In genomic region chr2:172465417-172466334, GRCh38 we compare ENCODE assay signal across 9 cellular contexts. TPM values are rescaled to one million over a fixed set of nuclear protein-coding genes. Genes with fewer than 3 reads are reported as not detected.
DNase-seq lines count a peak whose midpoint lies in the region; ATAC-seq, FAIRE-seq and TF ChIP-seq lines count a peak whose summit lies in the region.
"Had no signal": no experiment of that assay in that cellular context is flagged by ENCODE, and none has a peak within 500 bp of the region (broad histone marks: within the 10 kb centered on the region; RNA-seq: fewer than 3 reads in every experiment).

No MANE protein-coding gene starts in this region.

- no peak overlapping the region for H4K8ac ChIP-seq in H1 (ENCODE audit: extremely low read depth, insufficient read depth, low read length)

- no peak for ATAC-seq in activated CD8-positive, alpha-beta T cell treated with anti-CD3 and anti-CD28 coated beads, Interleukin-2, amount 10 ng/mL, durations not matched to agents 7 days and 5 days
- peak; percentile 61 for ATAC-seq in mucosa of descending colon

- H2BK5ac ChIP-seq in H1 (ENCODE audit: low read depth, low read length): no peak overlapping the region

- TF ChIP-seq RAD21 in H1 (IDR thresholded peaks at IDR 0.05 in 1 of 2, conservative IDR thresholded peaks at IDR 0.05 in 1 of 2; ENCODE audit: low read depth in 2 of 2, low read length in 2 of 2): peak; percentile 93 to 94

- H3K14ac ChIP-seq in H1 (ENCODE audit: insufficient read length): no peak overlapping the region

- intact Hi-C loops in mucosa of descending colon (cut with DNase I, micrococcal nuclease): loop anchor here in 1 of 2 donors (5.0 kb wide), 1 partner anchor 293 kb away; no protein-coding TSS in a partner anchor

- TF ChIP-seq CTCF in HL-60 (IDR thresholded peaks at IDR 0.05; ENCODE audit: insufficient read depth, low read length): peak; percentile 82
- TF ChIP-seq CTCF in H1 (IDR thresholded peaks at IDR 0.05; ENCODE audit: control extremely low read depth in 1 of 3, insufficient read depth in 1 of 3, low read depth in 1 of 3, low read length in 3 of 3): peak; percentile 30 to 86 (median 67)
- TF ChIP-seq CTCF in mucosa of descending colon (IDR thresholded peaks at IDR 0.05): peak; percentile 65

- peak overlapping the region; percentile 19; the same call in 1 of the 2 replicates for H3K27ac ChIP-seq in HL-60 (replicated peaks)
- no peak overlapping the region for H3K27ac ChIP-seq in H1 (ENCODE audit: low read depth, low read length)

- no peak overlapping the region for H2AFZ ChIP-seq in H1 (ENCODE audit: low read length)

- TF ChIP-seq POLR2A in H1 (IDR thresholded peaks at IDR 0.05; ENCODE audit: control extremely low read depth in 1 of 2, low read depth in 2 of 2, low read length in 2 of 2): no peak

- peaks cover 9% of the 10 kb centered on the region; the same call in 1 of the 2 replicates for H3K79me1 ChIP-seq in H1 (ENCODE audit: low read depth, low read length)

- H3K36me3 ChIP-seq in H1 (ENCODE audit: control insufficient read depth in 2 of 4, insufficient read depth in 4 of 4, low read length in 3 of 4): peaks cover 0 to 28% (median 11%) of the 10 kb centered on the region in 4 experiments; a peak in 4 of 8 replicates
- no peaks in the 10 kb centered on the region for H3K36me3 ChIP-seq in mucosa of descending colon (ENCODE audit: low read depth)

- H3K4me3 Mint-ChIP-seq in activated CD8-positive, alpha-beta T cell treated with anti-CD3 and anti-CD28 coated beads, Interleukin-2, amount 10 ng/mL, durations not matched to agents 7 days and 5 days: no peak overlapping the region

- H2BK20ac ChIP-seq in H1 (ENCODE audit: low read length): no peak overlapping the region

- H3K9me3 ChIP-seq in H1 (ENCODE audit: insufficient read depth in 2 of 2, low read depth in 1 of 2, low read length in 1 of 2): no peaks in the 10 kb centered on the region
- H3K9me3 ChIP-seq in mucosa of descending colon: no peaks in the 10 kb centered on the region

- H2BK15ac ChIP-seq in H1 (ENCODE audit: low read length): peak overlapping the region; percentile 94; the same call in 1 of the 2 replicates

- no peaks in the 10 kb centered on the region for H3K23me2 ChIP-seq in H1 (ENCODE audit: low read depth, low read length)

- no peaks in the 10 kb centered on the region for H3K27me3 Mint-ChIP-seq in activated CD8-positive, alpha-beta T cell treated with anti-CD3 and anti-CD28 coated beads, Interleukin-2, amount 10 ng/mL, durations not matched to agents 7 days and 5 days (ENCODE audit: low read depth)

- no peak overlapping the region for H2BK120ac ChIP-seq in H1 (replicated peaks; ENCODE audit: low read depth, low read length)

- TF ChIP-seq EP300 in H1 (IDR thresholded peaks at IDR 0.05; ENCODE audit: borderline replicate concordance in 1 of 2, low read depth in 2 of 2, low read length in 2 of 2): no peak

- H3K4ac ChIP-seq in H1 (replicated peaks; ENCODE audit: insufficient read length, low read depth, low read length): no peak overlapping the region

- no peak overlapping the region for H3K23ac ChIP-seq in H1 (ENCODE audit: insufficient read length)

- H3K18ac ChIP-seq in H1 (ENCODE audit: extremely low read depth, low read length): no peak overlapping the region

- peak; percentile 73 for DNase-seq in DMS153 (lab: John Stamatoyannopoulos, UW)
- DNase-seq in HL-60 (ENCODE audit: low read depth in 1 of 2, low spot score in 1 of 2): peak; percentile 54 to 78
- DNase-seq in NOMO-1 (lab: John Stamatoyannopoulos, UW; ENCODE audit: unreplicated experiment in 2 of 2): peak; percentile 44 to 73
- DNase-seq in activated CD8-positive, alpha-beta T cell treated with anti-CD3 and anti-CD28 coated beads, Interleukin-2, amount 10 ng/mL, durations not matched to agents 7 days and 5 days: peak; percentile 84
- DNase-seq in H1 (ENCODE audit: low read depth in 1 of 2, low spot score in 2 of 2): peak in 1 of 2 experiments; percentile 73
- peak; percentile 64 to 91 (median 67) for DNase-seq in mucosa of descending colon
- peak; percentile 43 for DNase-seq in stimulated activated CD8-positive, alpha-beta memory T cell treated with anti-CD3 and anti-CD28 coated beads, Interleukin-4, amount 100 ng/mL, for 24 hours (ENCODE audit: low read depth)
- DNase-seq in epidermal melanocyte (ENCODE audit: insufficient read length, low spot score): no peak

- H3K4me3 ChIP-seq in HL-60 (replicated peaks; ENCODE audit: insufficient read depth, low read length) (no peak overlapping the region), H1 (ENCODE audit: extremely low read depth in 1 of 4, insufficient read depth in 2 of 4, low read depth in 3 of 4, low read length in 4 of 4) (no peak overlapping the region), mucosa of descending colon (no peak overlapping the region)

- H3K9ac ChIP-seq in H1 (replicated peaks in 1 of 4; ENCODE audit: extremely low read depth in 1 of 4, low read depth in 3 of 4, low read length in 3 of 4): no peak overlapping the region

- no peak overlapping the region for H4K5ac ChIP-seq in H1 (ENCODE audit: insufficient read length, low read depth, low read length)

- peaks cover 10 to 19% (median 11%) of the 10 kb centered on the region in 4 experiments; a peak in 6 of 7 replicates for H3K4me1 ChIP-seq in H1 (replicated peaks in 1 of 4; ENCODE audit: control insufficient read depth in 3 of 4, insufficient read depth in 4 of 4, low read length in 3 of 4)
- H3K4me1 ChIP-seq in mucosa of descending colon (ENCODE audit: low read depth): peaks cover 43% of the 10 kb centered on the region

- H3K79me2 ChIP-seq in H1 (ENCODE audit: control insufficient read depth in 1 of 2, insufficient read depth in 2 of 2, low read length in 2 of 2): peaks cover 0 to 61% of the 10 kb centered on the region in 2 experiments; a peak in 2 of 4 replicates

- H2AK5ac ChIP-seq in H1 (ENCODE audit: low read depth, low read length): no peak overlapping the region

- peaks cover 4 to 13% of the 10 kb centered on the region in 2 experiments for H4K20me1 ChIP-seq in H1 (replicated peaks in 1 of 2; ENCODE audit: control insufficient read depth in 1 of 2, insufficient read depth in 2 of 2, low read length in 2 of 2)

- peaks cover 61% of the 10 kb centered on the region for H3K4me1 Mint-ChIP-seq in activated CD8-positive, alpha-beta T cell treated with anti-CD3 and anti-CD28 coated beads, Interleukin-2, amount 10 ng/mL, durations not matched to agents 7 days and 5 days (ENCODE audit: low read depth)

- 70% methylated on average over 24 of the region's 24 CpGs; no CpG with 5 or more reads in 1 of the 2 experiments for WGBS in H1 (ENCODE audit: extremely low coverage in 1 of 2, insufficient coverage in 1 of 2, insufficient read length in 1 of 2, insufficient replicate concordance in 2 of 2, low coverage in 1 of 2, low lambda C conversion rate in 2 of 2, missing lambda C conversion rate in 1 of 2), 2 experiments

- peaks cover 10% of the 10 kb centered on the region for H3K36me3 Mint-ChIP-seq in activated CD8-positive, alpha-beta T cell treated with anti-CD3 and anti-CD28 coated beads, Interleukin-2, amount 10 ng/mL, durations not matched to agents 7 days and 5 days (ENCODE audit: low read depth)

- no peak overlapping the region for H3K56ac ChIP-seq in H1 (replicated peaks; ENCODE audit: insufficient read length, low read depth, low read length)

- no peak overlapping the region for H3K4me2 ChIP-seq in H1 (ENCODE audit: insufficient read depth in 1 of 2, low read depth in 2 of 2, low read length in 2 of 2)

- H3K27ac Mint-ChIP-seq in activated CD8-positive, alpha-beta T cell treated with anti-CD3 and anti-CD28 coated beads, Interleukin-2, amount 10 ng/mL, durations not matched to agents 7 days and 5 days: peak overlapping the region; percentile 60

- H3K27me3 ChIP-seq in HL-60 (ENCODE audit: insufficient read depth, poor library complexity, severe bottlenecking): no peaks in the 10 kb centered on the region
- no peaks in the 10 kb centered on the region for H3K27me3 ChIP-seq in H1 (replicated peaks in 1 of 4; ENCODE audit: control insufficient read depth in 3 of 4, extremely low read depth in 1 of 4, insufficient read depth in 3 of 4, low read length in 3 of 4)

- FAIRE-seq in H1 (lab: Jason Lieb, UNC): peak; percentile 93
- FAIRE-seq: colon had no signal

- CTCF ChIA-PET in activated CD8-positive, alpha-beta T cell treated with anti-CD3 and anti-CD28 coated beads, Interleukin-2, amount 10 ng/mL, durations not matched to agents 7 days and 5 days (lab: Charles Lee): interaction anchor here (0.7 to 19.8 kb wide), 23 partner anchors 11 to 867 kb away, joined by 3 to 457 read pairs (median 4); partner anchors contain the start of gene ITGA6
- CTCF ChIA-PET in H1 (lab: Charles Lee; ENCODE audit: partially characterized antibody): interaction anchor here (0.5 to 32.4 kb wide), 42 partner anchors 10 to 740 kb away, joined by 3 to 634 read pairs (median 4); partner anchors contain the start of gene ITGA6

- POLR2A ChIA-PET in activated CD8-positive, alpha-beta T cell treated with anti-CD3 and anti-CD28 coated beads, Interleukin-2, amount 10 ng/mL, durations not matched to agents 7 days and 5 days (lab: Charles Lee): no interaction called here
- POLR2A ChIA-PET in H1 (lab: Charles Lee; ENCODE audit: partially characterized antibody): interaction anchor here (0.6 kb wide), 1 partner anchor 1502 kb away, joined by 3 read pairs; no protein-coding TSS in a partner anchor

- no peaks in the 10 kb centered on the region for H3K9me3 Mint-ChIP-seq in activated CD8-positive, alpha-beta T cell treated with anti-CD3 and anti-CD28 coated beads, Interleukin-2, amount 10 ng/mL, durations not matched to agents 7 days and 5 days (ENCODE audit: insufficient read depth)

- no peak overlapping the region for H2BK12ac ChIP-seq in H1 (ENCODE audit: low read depth, low read length)

- peak overlapping the region; percentile 46 for H4K91ac ChIP-seq in H1 (replicated peaks; ENCODE audit: insufficient read length, low read length)

TF ChIP-seq in H1, 55 proteins besides CTCF, POLR2A, EP300 and RAD21 (continues in another document):
- TF ChIP-seq HDAC6 (IDR thresholded peaks at IDR 0.05; ENCODE audit: low read depth, low read length) (no peak), MAX (IDR thresholded peaks at IDR 0.05) (peak; percentile 80)

RNA-seq across cellular contexts. Expression of gene ITGA6, which starts 38.3 kb away (rescaled TPM):
- total RNA-seq in activated CD8-positive, alpha-beta T cell treated with anti-CD3 and anti-CD28 coated beads, Interleukin-2, amount 10 ng/mL, durations not matched to agents 7 days and 5 days: 10 to 100 TPM; 14.6 to 15.0 TPM
- total RNA-seq in H1 (2021; fragmentation: NEBNext Ultra II Directional; extraction: Animal tissue kit (Norgen Biotek cat#: 25700)): 117 and 118 TPM in 2 replicates
- 24.9 and 26.9 TPM in 2 replicates for polyA plus RNA-seq in H1 (2011; rRNA removed)
- polyA plus RNA-seq in H1 (2011; cell fraction: cytosol; rRNA removed): 34.1 TPM
- 30.9 TPM for polyA plus RNA-seq in H1 (2011; cell fraction: nucleus; rRNA removed)
- 53.9 to 99.9 TPM (median 67.7 TPM) in 4 replicates for polyA plus RNA-seq in H1 (2012, experiment 1 of 2)
- polyA plus RNA-seq in H1 (2012, experiment 2 of 2): 4.2 TPM
- polyA plus RNA-seq in H1 (2013, experiment 1 of 2): 135 TPM
- polyA plus RNA-seq in H1 (2013, experiment 2 of 2): 126 TPM
- 45.7 and 66.1 TPM in 2 replicates for polyA minus RNA-seq in H1 (2011; rRNA and poly(A)+ RNA removed)
- polyA minus RNA-seq in H1 (2011; cell fraction: cytosol; rRNA and poly(A)+ RNA removed): 53.7 TPM
- polyA minus RNA-seq in H1 (2011; cell fraction: nucleus; rRNA and poly(A)+ RNA removed): 88.2 TPM
- 100 to 1,000 TPM; 116 to 192 (median 178) TPM for total RNA-seq in mucosa of descending colon
